15 cellular contexts compared by ENCODE assay signal in genomic region chr9:113600477-113600851, GRCh38.
DNase-seq lines count a peak whose midpoint lies in the region; ATAC-seq, FAIRE-seq and TF ChIP-seq lines count a peak whose summit lies in the region.
"Had no signal": no experiment of that assay in that cellular context is flagged by ENCODE, and none has a peak within 500 bp of the region (broad histone marks: within the 10 kb centered on the region; RNA-seq: fewer than 3 reads in every experiment).

No MANE protein-coding gene starts in this region.

- no peak overlapping the region for H3K4ac ChIP-seq in trophoblast cell (ENCODE audit: low read depth, low read length)

- H3K79me2 ChIP-seq in HepG2 (ENCODE audit: insufficient read depth, low read length) (no peaks in the 10 kb centered on the region), trophoblast cell (ENCODE audit: control insufficient read depth, insufficient read depth, low read length, poor library complexity) (no peaks in the 10 kb centered on the region)
- H3K79me2 ChIP-seq: parathyroid adenoma had no signal

- BruUV-seq in HepG2 (replicated peaks; lab: Mats Ljungman, UMichigan): no TSS peak

- H2AK5ac ChIP-seq in trophoblast cell (ENCODE audit: low read length): peak overlapping the region; percentile 88

- peak; percentile 85 for DNase-seq in coronary artery (ENCODE audit: low spot score)
- no peak for DNase-seq in HepG2 (ENCODE audit: low spot score)
- no peak for DNase-seq in trophoblast cell
- DNase-seq in cerebellar cortex (ENCODE audit: low spot score): no peak
- no peak for DNase-seq in ureter (ENCODE audit: low spot score)
- no peak for DNase-seq in NCI-H69 (lab: John Stamatoyannopoulos, UW)
- DNase-seq: activated CD4-positive, CD25-positive, alpha-beta regulatory T cell treated with anti-CD3 and anti-CD28 coated beads, Interleukin-2, amount 50 U/mL, for 72 hours; DMS153; Karpas-422; NCI-H1417; small intestine; stimulated activated CD4-positive, alpha-beta T cell treated with anti-CD3 and anti-CD28 coated beads, Interleukin-4, amount 100 ng/mL, for 4 hours had no signal

- no peak for TF ChIP-seq RAD21 in HepG2 (CRISPR knock-in tag; IDR thresholded peaks at IDR 0.05)

- peaks cover 21% of the 10 kb centered on the region for H3K79me1 ChIP-seq in trophoblast cell (ENCODE audit: low read length)

- peaks cover 36 to 92% (median 77%) of the 10 kb centered on the region in 10 experiments for H3K4me1 ChIP-seq in BLaER1 treated with 17β-estradiol and CSF1 and Interleukin-3, amounts not matched to agents 10 nM and 100 nM
- H3K4me1 ChIP-seq in HepG2 (ENCODE audit: insufficient read depth, low read length): peaks cover 60% of the 10 kb centered on the region
- H3K4me1 ChIP-seq in trophoblast cell (ENCODE audit: control insufficient read depth in 1 of 2, insufficient read depth in 2 of 2, low read length in 2 of 2): peaks cover 52 to 54% of the 10 kb centered on the region in 2 experiments
- H3K4me1 ChIP-seq: parathyroid adenoma had no signal

- H3K27me3 ChIP-seq in BLaER1 treated with 17β-estradiol and CSF1 and Interleukin-3, amounts not matched to agents 10 nM and 100 nM: no peaks in the 10 kb centered on the region
- no peaks in the 10 kb centered on the region for H3K27me3 ChIP-seq in HepG2 (ENCODE audit: control insufficient read depth in 1 of 2, insufficient read depth in 2 of 2, low read length in 2 of 2)
- no peaks in the 10 kb centered on the region for H3K27me3 ChIP-seq in trophoblast cell (ENCODE audit: insufficient read depth, low read length)

- H3K23ac ChIP-seq in trophoblast cell (ENCODE audit: low read length): no peak overlapping the region

- H3K27ac ChIP-seq in BLaER1 treated with 17β-estradiol and CSF1 and Interleukin-3, amounts not matched to agents 10 nM and 100 nM: 0 out of 22 replicates have a peak overlapping the region, but pooled peaks of 1 of the 11 experiments have one; percentile 70
- peak overlapping the region; percentile 70 to 76 for H3K27ac ChIP-seq in coronary artery
- no peak overlapping the region for H3K27ac ChIP-seq in HepG2 (ENCODE audit: extremely low read length, insufficient read depth, low read length)
- no peak overlapping the region for H3K27ac ChIP-seq in trophoblast cell (ENCODE audit: low read depth, low read length)
- H3K27ac ChIP-seq: parathyroid adenoma had no signal

- CTCF ChIA-PET in HepG2 (lab: Yijun Ruan, JAX; ENCODE audit: low intra/inter-chr PET ratio, low total read pairs): no interaction called here

- no peak for FAIRE-seq in HepG2 (lab: Jason Lieb, UNC)
- FAIRE-seq: small intestine had no signal

- no peak overlapping the region for H3K4me3 ChIP-seq in BLaER1 treated with 17β-estradiol and CSF1 and Interleukin-3, amounts not matched to agents 10 nM and 100 nM
- H3K4me3 ChIP-seq in coronary artery (no peak overlapping the region), HepG2 (replicated peaks in 1 of 3; ENCODE audit: insufficient read depth in 1 of 3, low read depth in 2 of 3, low read length in 3 of 3) (no peak overlapping the region), trophoblast cell (ENCODE audit: low read depth, low read length) (no peak overlapping the region)

- no peak for TF ChIP-seq EP300 in HepG2 (IDR thresholded peaks at IDR 0.05; ENCODE audit: low read depth in 2 of 2, low read length in 2 of 2)
- no peak for TF ChIP-seq EP300 in HepG2 (CRISPR knock-in tag; IDR thresholded peaks at IDR 0.05; ENCODE audit: borderline replicate concordance)

- no peak overlapping the region for H4K8ac ChIP-seq in trophoblast cell (ENCODE audit: low read depth, low read length)

- no peak for TF ChIP-seq CTCF in coronary artery (IDR thresholded peaks at IDR 0.05)
- no peak for TF ChIP-seq CTCF in HepG2 (CRISPR knock-in tag; IDR thresholded peaks at IDR 0.05)

- peak overlapping the region; percentile 61 for H2BK12ac ChIP-seq in trophoblast cell (ENCODE audit: low read length)

- peaks cover 11 to 29% (median 24%) of the 10 kb centered on the region in 11 experiments for H3K36me3 ChIP-seq in BLaER1 treated with 17β-estradiol and CSF1 and Interleukin-3, amounts not matched to agents 10 nM and 100 nM
- H3K36me3 ChIP-seq in HepG2 (replicated peaks in 1 of 2; ENCODE audit: control insufficient read depth in 1 of 2, insufficient read depth in 2 of 2, low read length in 2 of 2): peaks cover 3 to 10% of the 10 kb centered on the region in 2 experiments; a peak in 3 of 5 replicates
- H3K36me3 ChIP-seq in trophoblast cell (ENCODE audit: control insufficient read depth in 1 of 2, insufficient read depth in 2 of 2, low read length in 2 of 2): peaks cover 28 to 31% of the 10 kb centered on the region in 2 experiments

- H2BK5ac ChIP-seq in trophoblast cell (ENCODE audit: low read depth, low read length, poor library complexity): peak overlapping the region; percentile 25

- peak overlapping the region; percentile 77 for H4K91ac ChIP-seq in trophoblast cell (ENCODE audit: low read depth, low read length)

- H3K9ac ChIP-seq in BLaER1 treated with 17β-estradiol and CSF1 and Interleukin-3, amounts not matched to agents 10 nM and 100 nM: no peak overlapping the region
- H3K9ac ChIP-seq in HepG2 (ENCODE audit: insufficient read depth, low read depth, low read length) (no peak overlapping the region), trophoblast cell (ENCODE audit: low read length) (no peak overlapping the region)
- H3K9ac ChIP-seq: parathyroid adenoma had no signal

- H3K18ac ChIP-seq in trophoblast cell (ENCODE audit: low read length): peak overlapping the region; percentile 63

- H3K9me3 ChIP-seq in BLaER1 treated with 17β-estradiol and CSF1 and Interleukin-3, amounts not matched to agents 10 nM and 100 nM (replicated peaks in 1 of 11): no peaks in the 10 kb centered on the region
- no peaks in the 10 kb centered on the region for H3K9me3 ChIP-seq in HepG2 (ENCODE audit: low read length)
- H3K9me3 ChIP-seq in trophoblast cell (ENCODE audit: insufficient read depth, low read depth, low read length): no peaks in the 10 kb centered on the region

- ATAC-seq in HepG2 (peak; percentile 29; the same call in 2 of the 3 replicates), GM19463 (IDR thresholded peaks at IDR 0.05; ENCODE audit: unreplicated experiment) (no peak)

- peak overlapping the region in 9 of 11 experiments; percentile 62 to 93 (median 79); a peak in 15 of 22 replicates for H3K4me2 ChIP-seq in BLaER1 treated with 17β-estradiol and CSF1 and Interleukin-3, amounts not matched to agents 10 nM and 100 nM
- H3K4me2 ChIP-seq in HepG2 (ENCODE audit: low read depth, low read length): peak overlapping the region; percentile 34
- no peak overlapping the region for H3K4me2 ChIP-seq in trophoblast cell (ENCODE audit: low read length)

- peak overlapping the region; percentile 43 for H4K12ac ChIP-seq in trophoblast cell (ENCODE audit: low read depth, low read length)

- POLR2A ChIA-PET in HepG2 (lab: Yijun Ruan, JAX): interaction anchor here (0.9 to 1.2 kb wide), 4 partner anchors 9 to 52 kb away, joined by 3 to 5 read pairs (median 4); no protein-coding TSS in a partner anchor

- intact Hi-C loops in HepG2 (cut with micrococcal nuclease; ENCODE audit: unreplicated experiment): no loop called here

- peak overlapping the region; percentile 65 for H3K14ac ChIP-seq in trophoblast cell (ENCODE audit: low read length)

- no peak overlapping the region for H2AFZ ChIP-seq in HepG2 (ENCODE audit: low read length)
- H2AFZ ChIP-seq in trophoblast cell (ENCODE audit: insufficient read depth, low read length, poor library complexity): no peak overlapping the region
- H2AFZ ChIP-seq: parathyroid adenoma had no signal

- WGBS in HepG2 (ENCODE audit: low lambda C conversion rate): 20% methylated on average over 1 of the region's 4 CpGs
- WGBS in trophoblast cell (ENCODE audit: extremely low coverage, insufficient coverage, insufficient read length): no CpG with 5 or more reads among the region's 4 CpGs

- H4K20me1 ChIP-seq in BLaER1 treated with 17β-estradiol and CSF1 and Interleukin-3, amounts not matched to agents 10 nM and 100 nM: peaks cover 0 to 26% (median 0%) of the 10 kb centered on the region in 11 experiments; a peak in 6 of 22 replicates
- no peaks in the 10 kb centered on the region for H4K20me1 ChIP-seq in HepG2 (ENCODE audit: insufficient read depth, low read length)

- TF ChIP-seq POLR2A in HepG2 (IDR thresholded peaks at IDR 0.05; ENCODE audit: insufficient read depth in 1 of 2, low read depth in 2 of 2, low read length in 2 of 2): no peak

- peak overlapping the region; percentile 92 for H2BK120ac ChIP-seq in trophoblast cell (ENCODE audit: insufficient read depth, low read length, poor library complexity)

- in situ Hi-C loops in HepG2 (cut with HindIII; ENCODE audit: extremely low pct_ligation_motif_present, low pct_unique_long_range_greater_than_20kb): no loop called here

TF ChIP-seq in HepG2, 621 proteins besides CTCF, POLR2A, EP300 and RAD21 (continues in another document):
- TF ChIP-seq ZFP91 (CRISPR knock-in tag; IDR thresholded peaks at IDR 0.05; ENCODE audit: borderline replicate concordance): 0 out of 2 replicates have a peak, but pooled peaks have one; percentile 12

Comparison
In these comparisons a context has a peak if more than half of its experiments do, and no peak if none do; other contexts are left out.
1. H3K27ac ChIP-seq: peak in coronary artery (2 of 2); none in HepG2 (single experiment) and trophoblast cell (single experiment).